27 cellular contexts compared by ENCODE assay signal in the genomic region with DNA sequence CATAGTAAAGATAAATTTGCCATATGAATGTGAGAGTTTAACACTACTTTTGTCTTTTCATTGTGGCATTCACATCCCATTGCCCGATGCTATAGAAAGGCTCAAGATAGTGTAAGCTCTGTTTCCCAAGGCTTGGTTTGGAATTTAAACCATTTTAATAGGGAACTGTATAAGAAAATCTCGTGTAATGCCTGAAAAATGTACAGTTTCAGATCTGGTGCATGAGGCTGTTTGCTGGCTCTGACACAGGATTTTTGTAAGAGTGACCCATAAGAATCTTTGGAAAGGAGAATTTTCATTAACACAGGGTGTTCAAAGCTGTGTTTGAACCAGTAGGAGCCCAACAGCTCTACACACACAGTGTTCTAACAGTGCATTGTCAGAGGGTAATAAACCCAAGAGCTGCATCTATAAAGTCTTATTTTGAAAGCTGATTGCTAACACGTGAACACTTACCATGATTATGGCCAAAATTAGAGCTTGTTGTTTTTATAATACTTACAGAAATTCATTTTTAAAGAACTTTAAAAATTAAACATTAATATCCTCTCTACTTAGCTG.
DNase-seq lines count a peak whose midpoint lies in the region; ATAC-seq and TF ChIP-seq lines count a peak whose summit lies in the region.
"Had no signal": no experiment of that assay in that cellular context is flagged by ENCODE, and none has a peak within 500 bp of the region (broad histone marks: within the 10 kb centered on the region; RNA-seq: fewer than 3 reads in every experiment).

No MANE protein-coding gene starts in this region.

- POLR2A ChIA-PET in HEK293 (lab: Yijun Ruan, JAX): no interaction called here

- CTCF ChIA-PET in HEK293 (lab: Yijun Ruan, JAX): no interaction called here

- peaks cover 12% of the 10 kb centered on the region for H3K4me1 ChIP-seq in HEK293 (ENCODE audit: control insufficient read depth, insufficient read depth, low read length)
- H3K4me1 ChIP-seq in trophoblast cell (ENCODE audit: control insufficient read depth in 1 of 2, insufficient read depth in 2 of 2, low read length in 2 of 2): peaks cover 8 to 10% of the 10 kb centered on the region in 2 experiments
- H3K4me1 ChIP-seq: Peyer's patch had no signal

- no peak overlapping the region for H2AK5ac ChIP-seq in trophoblast cell (ENCODE audit: low read length)

- WGBS in trophoblast cell (ENCODE audit: extremely low coverage, insufficient coverage, insufficient read length): no CpG with 5 or more reads among the region's 3 CpGs

- H4K8ac ChIP-seq in trophoblast cell (ENCODE audit: low read depth, low read length): no peak overlapping the region

- H4K12ac ChIP-seq in trophoblast cell (ENCODE audit: low read depth, low read length): no peak overlapping the region

- H3K18ac ChIP-seq in trophoblast cell (ENCODE audit: low read length): no peak overlapping the region

- H3K79me2 ChIP-seq in trophoblast cell (ENCODE audit: control insufficient read depth, insufficient read depth, low read length, poor library complexity): peaks cover 4% of the 10 kb centered on the region

- H3K79me1 ChIP-seq in trophoblast cell (ENCODE audit: low read length): peaks cover 25% of the 10 kb centered on the region

- no peak overlapping the region for H3K4me3 Mint-ChIP-seq in type B pancreatic cell
- H3K4me3 Mint-ChIP-seq: activated CD4-positive, alpha-beta T cell treated with anti-CD3 and anti-CD28 coated beads for 36 hours; activated T-cell treated with anti-CD3 and anti-CD28 coated beads, Interleukin-2, amount 50 U/mL, for 24 hours; CD4-positive, alpha-beta T cell; dendritic cell treated with granulocyte-macrophage colony-stimulating factor and Interleukin-4, amounts not matched to agents 40 ng/mL and 50 ng/mL, for 4 days; naive thymus-derived CD4-positive, alpha-beta T cell; stimulated activated naive B cell treated with anti-CD40 and anti-IgM and Interleukin-4, amounts not matched to agents 10 μg/mL and 1 μg/mL and 100 μg/mL, for 72 hours had no signal

- no peak overlapping the region for H3K4me2 ChIP-seq in trophoblast cell (ENCODE audit: low read length)

- H2BK5ac ChIP-seq in trophoblast cell (ENCODE audit: low read depth, low read length, poor library complexity): no peak overlapping the region

- H3K9ac ChIP-seq in trophoblast cell (ENCODE audit: low read length): no peak overlapping the region

- no peak overlapping the region for H4K91ac ChIP-seq in trophoblast cell (ENCODE audit: low read depth, low read length)

- in situ Hi-C loops in astrocyte of the spinal cord (cut with HindIII; ENCODE audit: low sequenced_read_pairs): no loop called here

- H2BK12ac ChIP-seq in trophoblast cell (ENCODE audit: low read length): no peak overlapping the region

- peaks cover 36% of the 10 kb centered on the region for H3K4me1 Mint-ChIP-seq in type B pancreatic cell (ENCODE audit: unreplicated experiment)
- H3K4me1 Mint-ChIP-seq: stimulated activated naive B cell treated with anti-CD40 and anti-IgM and Interleukin-4, amounts not matched to agents 10 μg/mL and 1 μg/mL and 100 μg/mL, for 72 hours had no signal

- H3K36me3 Mint-ChIP-seq in type B pancreatic cell: peaks cover 14% of the 10 kb centered on the region
- H3K36me3 Mint-ChIP-seq: naive thymus-derived CD4-positive, alpha-beta T cell; stimulated activated naive B cell treated with anti-CD40 and anti-IgM and Interleukin-4, amounts not matched to agents 10 μg/mL and 1 μg/mL and 100 μg/mL, for 72 hours had no signal

- no peaks in the 10 kb centered on the region for H3K27me3 Mint-ChIP-seq in type B pancreatic cell
- H3K27me3 Mint-ChIP-seq: activated T-cell treated with anti-CD3 and anti-CD28 coated beads, Interleukin-2, amount 50 U/mL, for 24 hours; CD4-positive, alpha-beta T cell; dendritic cell treated with granulocyte-macrophage colony-stimulating factor and Interleukin-4, amounts not matched to agents 40 ng/mL and 50 ng/mL, for 4 days; stimulated activated naive B cell treated with anti-CD40 and anti-IgM and Interleukin-4, amounts not matched to agents 10 μg/mL and 1 μg/mL and 100 μg/mL, for 72 hours had no signal

- H3K27ac Mint-ChIP-seq in type B pancreatic cell: peak overlapping the region; percentile 22
- H3K27ac Mint-ChIP-seq: activated CD4-positive, alpha-beta T cell treated with anti-CD3 and anti-CD28 coated beads for 36 hours; activated T-cell treated with anti-CD3 and anti-CD28 coated beads, Interleukin-2, amount 50 U/mL, for 24 hours; CD4-positive, alpha-beta T cell; dendritic cell treated with granulocyte-macrophage colony-stimulating factor and Interleukin-4, amounts not matched to agents 40 ng/mL and 50 ng/mL, for 4 days; naive thymus-derived CD4-positive, alpha-beta T cell; stimulated activated naive B cell treated with anti-CD40 and anti-IgM and Interleukin-4, amounts not matched to agents 10 μg/mL and 1 μg/mL and 100 μg/mL, for 72 hours had no signal

- no peak overlapping the region for H3K27ac ChIP-seq in HEK293 (ENCODE audit: extremely low read depth, low read depth, low read length)
- no peak overlapping the region for H3K27ac ChIP-seq in trophoblast cell (ENCODE audit: low read depth, low read length)
- H3K27ac ChIP-seq: adrenal gland, heart right ventricle, Peyer's patch, SJCRH30 had no signal

- no peak overlapping the region for H3K4ac ChIP-seq in trophoblast cell (ENCODE audit: low read depth, low read length)

- H3K9me3 ChIP-seq in HEK293 (ENCODE audit: control insufficient read depth, insufficient read depth, low read depth, low read length) (no peaks in the 10 kb centered on the region), trophoblast cell (ENCODE audit: insufficient read depth, low read depth, low read length) (no peaks in the 10 kb centered on the region)
- H3K9me3 ChIP-seq: adrenal gland, Peyer's patch, SJCRH30, uterus had no signal

- ATAC-seq in HG02870 (IDR thresholded peaks at IDR 0.05; ENCODE audit: unreplicated experiment): no peak
- ATAC-seq: activated CD4-positive, alpha-beta T cell treated with anti-CD3 and anti-CD28 coated beads for 36 hours; heart right ventricle; naive thymus-derived CD4-positive, alpha-beta T cell; right cardiac atrium; stimulated activated naive B cell treated with anti-CD40 and anti-IgM and Interleukin-4, amounts not matched to agents 10 μg/mL and 1 μg/mL and 100 μg/mL, for 72 hours had no signal

- no peaks in the 10 kb centered on the region for H3K27me3 ChIP-seq in trophoblast cell (ENCODE audit: insufficient read depth, low read length)
- H3K27me3 ChIP-seq: adrenal gland, heart right ventricle, Peyer's patch, SJCRH30, uterus had no signal

- H3K36me3 ChIP-seq in HEK293 (ENCODE audit: control insufficient read depth in 2 of 2, insufficient read depth in 1 of 2, low read length in 2 of 2) (no peaks in the 10 kb centered on the region), trophoblast cell (ENCODE audit: control insufficient read depth in 1 of 2, insufficient read depth in 2 of 2, low read length in 2 of 2) (peaks cover 2 to 4% of the 10 kb centered on the region in 2 experiments)
- H3K36me3 ChIP-seq: adrenal gland, heart right ventricle, Peyer's patch, SJCRH30, uterus had no signal

- DNase-seq in astrocyte of the spinal cord (ENCODE audit: low read depth, low spot score) (peak; percentile 28), foreskin melanocyte (peak; percentile 69), type B pancreatic cell (ENCODE audit: extremely low spot score, unreplicated experiment) (no peak), trophoblast cell (no peak), NCI-H69 (lab: John Stamatoyannopoulos, UW) (no peak)
- DNase-seq: activated CD4-positive, alpha-beta T cell treated with anti-CD3 and anti-CD28 coated beads for 36 hours; activated naive CD4-positive, alpha-beta T cell; activated T-cell treated with anti-CD3 and anti-CD28 coated beads, Interleukin-2, amount 50 U/mL, for 24 hours; adrenal gland; CD4-positive, alpha-beta T cell; heart right ventricle; KBM-7; mesenchymal stem cell; MM.1S; naive thymus-derived CD4-positive, alpha-beta T cell; NCI-H1436; NCI-H510A; Peyer's patch; right cardiac atrium; SJCRH30; stimulated activated CD4-positive, alpha-beta T cell treated with anti-CD3 and anti-CD28 coated beads, Interleukin-4, amount 100 ng/mL, for 1 hour; stimulated activated naive B cell treated with anti-CD40 and anti-IgM and Interleukin-4, amounts not matched to agents 10 μg/mL and 1 μg/mL and 100 μg/mL, for 72 hours; T-helper 2 cell; uterus had no signal

- no peak overlapping the region for H3K23ac ChIP-seq in trophoblast cell (ENCODE audit: low read length)

- no peak overlapping the region for H3K14ac ChIP-seq in trophoblast cell (ENCODE audit: low read length)

- H3K4me3 ChIP-seq in HEK293 (ENCODE audit: low read depth, low read length): no peak overlapping the region
- no peak overlapping the region for H3K4me3 ChIP-seq in astrocyte of the spinal cord (ENCODE audit: low read depth, low read length)
- no peak overlapping the region for H3K4me3 ChIP-seq in trophoblast cell (ENCODE audit: low read depth, low read length)
- H3K4me3 ChIP-seq: adrenal gland, heart right ventricle, Peyer's patch, SJCRH30, uterus had no signal

- H3K9me3 Mint-ChIP-seq in type B pancreatic cell: no peaks in the 10 kb centered on the region
- H3K9me3 Mint-ChIP-seq: activated T-cell treated with anti-CD3 and anti-CD28 coated beads, Interleukin-2, amount 50 U/mL, for 24 hours; CD4-positive, alpha-beta T cell; dendritic cell treated with granulocyte-macrophage colony-stimulating factor and Interleukin-4, amounts not matched to agents 40 ng/mL and 50 ng/mL, for 4 days; stimulated activated naive B cell treated with anti-CD40 and anti-IgM and Interleukin-4, amounts not matched to agents 10 μg/mL and 1 μg/mL and 100 μg/mL, for 72 hours had no signal

- TF ChIP-seq CTCF in HEK293 (tag by site-specific recombination; IDR thresholded peaks at IDR 0.05): no peak
- no peak for TF ChIP-seq CTCF in astrocyte of the spinal cord (IDR thresholded peaks at IDR 0.05; ENCODE audit: low read depth, low read length)
- TF ChIP-seq CTCF in type B pancreatic cell (conservative IDR thresholded peaks at IDR 0.05): no peak

- no peak overlapping the region for H2AFZ ChIP-seq in trophoblast cell (ENCODE audit: insufficient read depth, low read length, poor library complexity)

- no peak overlapping the region for H2BK120ac ChIP-seq in trophoblast cell (ENCODE audit: insufficient read depth, low read length, poor library complexity)

TF ChIP-seq in HEK293, 187 proteins besides CTCF, POLR2A, EP300 and RAD21 (continues in another document):
- TF ChIP-seq ZNF658 (tag by site-specific recombination; IDR thresholded peaks at IDR 0.05) (no peak), ZNF19 (tag by site-specific recombination; IDR thresholded peaks at IDR 0.05; ENCODE audit: low read depth) (no peak), ZBTB48 (tag by site-specific recombination; IDR thresholded peaks at IDR 0.05) (no peak)

Comparison
In these comparisons a context has a peak if more than half of its experiments do, and no peak if none do; other contexts are left out.
1. DNase-seq: peak in astrocyte of the spinal cord (single experiment) and foreskin melanocyte (single experiment); none in type B pancreatic cell (single experiment), trophoblast cell (0 of 2) and NCI-H69 (single experiment).